10 cellular contexts compared by ENCODE assay signal in genomic region chr3:158711886-158712285, GRCh38. TPM values are rescaled to one million over a fixed set of nuclear protein-coding genes. Genes with fewer than 3 reads are reported as not detected.
DNase-seq lines count a peak whose midpoint lies in the region; ATAC-seq and TF ChIP-seq lines count a peak whose summit lies in the region.
"Had no signal": no experiment of that assay in that cellular context is flagged by ENCODE, and none has a peak within 500 bp of the region (broad histone marks: within the 10 kb centered on the region; RNA-seq: fewer than 3 reads in every experiment).

No MANE protein-coding gene starts in this region.

- DNase-seq in fibroblast of villous mesenchyme (ENCODE audit: low read depth) (peak; percentile 88), HPDE6-E6E7 (ENCODE audit: extremely low spot score) (no peak), COLO668 (lab: John Stamatoyannopoulos, UW; ENCODE audit: unreplicated experiment) (no peak)
- no peak for DNase-seq in CD4-positive, alpha-beta T cell
- DNase-seq: caudate nucleus, NCI-H1694 had no signal

- peaks cover 69% of the 10 kb centered on the region for H3K36me3 Mint-ChIP-seq in stimulated activated memory B cell treated with anti-CD40 and anti-IgM and Interleukin-4, amounts not matched to agents 10 μg/mL and 1 μg/mL and 100 μg/mL, for 72 hours
- H3K36me3 Mint-ChIP-seq in CD4-positive, alpha-beta T cell (ENCODE audit: low read depth): peaks cover 82% of the 10 kb centered on the region

- peak; percentile 38 for ATAC-seq in GM21360 (IDR thresholded peaks at IDR 0.05; ENCODE audit: unreplicated experiment)
- ATAC-seq in SK-N-SH treated with all-trans-retinoic acid at 6 μM for 48 hours: peak; percentile 30; the same call in 2 of the 3 replicates
- no peak for ATAC-seq in stimulated activated memory B cell treated with anti-CD40 and anti-IgM and Interleukin-4, amounts not matched to agents 10 μg/mL and 1 μg/mL and 100 μg/mL, for 72 hours
- no peak for ATAC-seq in CD4-positive, alpha-beta T cell (ENCODE audit: poor library complexity)
- ATAC-seq in HG03378 (IDR thresholded peaks at IDR 0.05; ENCODE audit: unreplicated experiment): no peak

- no peaks in the 10 kb centered on the region for H3K9me3 ChIP-seq in CD4-positive, alpha-beta T cell (ENCODE audit: control insufficient read depth, low read length)

- peaks cover 15% of the 10 kb centered on the region for H3K4me1 Mint-ChIP-seq in stimulated activated memory B cell treated with anti-CD40 and anti-IgM and Interleukin-4, amounts not matched to agents 10 μg/mL and 1 μg/mL and 100 μg/mL, for 72 hours
- no peaks in the 10 kb centered on the region for H3K4me1 Mint-ChIP-seq in CD4-positive, alpha-beta T cell (ENCODE audit: low read depth)

- H3K27me3 ChIP-seq in CD4-positive, alpha-beta T cell (ENCODE audit: control insufficient read depth, insufficient read depth, low read length): no peaks in the 10 kb centered on the region

- H3K4me3 Mint-ChIP-seq in stimulated activated memory B cell treated with anti-CD40 and anti-IgM and Interleukin-4, amounts not matched to agents 10 μg/mL and 1 μg/mL and 100 μg/mL, for 72 hours: no peak overlapping the region
- H3K4me3 Mint-ChIP-seq in CD4-positive, alpha-beta T cell: no peak overlapping the region

- intact Hi-C loops in CD4-positive, alpha-beta T cell (cut with DNase I, micrococcal nuclease): no loop called here

- H3K4me3 ChIP-seq in fibroblast of villous mesenchyme (ENCODE audit: low read depth, low read length): no peak overlapping the region

- POLR2A ChIA-PET in CD4-positive, alpha-beta T cell (lab: Charles Lee): no interaction called here

- no peaks in the 10 kb centered on the region for H3K9me3 Mint-ChIP-seq in stimulated activated memory B cell treated with anti-CD40 and anti-IgM and Interleukin-4, amounts not matched to agents 10 μg/mL and 1 μg/mL and 100 μg/mL, for 72 hours
- no peaks in the 10 kb centered on the region for H3K9me3 Mint-ChIP-seq in CD4-positive, alpha-beta T cell

- CTCF ChIA-PET in CD4-positive, alpha-beta T cell (lab: Charles Lee): no interaction called here

- no peak overlapping the region for H3K27ac ChIP-seq in CD4-positive, alpha-beta T cell (ENCODE audit: low read depth, low read length)

- H3K27ac Mint-ChIP-seq in stimulated activated memory B cell treated with anti-CD40 and anti-IgM and Interleukin-4, amounts not matched to agents 10 μg/mL and 1 μg/mL and 100 μg/mL, for 72 hours: peak overlapping the region; percentile 27
- no peak overlapping the region for H3K27ac Mint-ChIP-seq in CD4-positive, alpha-beta T cell

- no peaks in the 10 kb centered on the region for H3K27me3 Mint-ChIP-seq in stimulated activated memory B cell treated with anti-CD40 and anti-IgM and Interleukin-4, amounts not matched to agents 10 μg/mL and 1 μg/mL and 100 μg/mL, for 72 hours
- no peaks in the 10 kb centered on the region for H3K27me3 Mint-ChIP-seq in CD4-positive, alpha-beta T cell

- no peak for TF ChIP-seq CTCF in fibroblast of villous mesenchyme (IDR thresholded peaks at IDR 0.05; ENCODE audit: insufficient read depth, low read depth, low read length)
- TF ChIP-seq CTCF in CD4-positive, alpha-beta T cell (IDR thresholded peaks at IDR 0.05): no peak

TF ChIP-seq in SK-N-SH treated with all-trans-retinoic acid at 6 μM for 48 hours, 23 proteins besides CTCF, POLR2A, EP300 and RAD21:
- TF ChIP-seq ZNF565 (CRISPR knock-in tag; conservative IDR thresholded peaks at IDR 0.05; ENCODE audit: low read depth) (no peak), ISL1 (CRISPR knock-in tag; IDR thresholded peaks at IDR 0.05) (no peak), ARNTL (CRISPR knock-in tag; IDR thresholded peaks at IDR 0.05; ENCODE audit: borderline replicate concordance, low read depth) (no peak), TCF4 (CRISPR knock-in tag; IDR thresholded peaks at IDR 0.05; ENCODE audit: borderline replicate concordance) (no peak), SNAI2 (CRISPR knock-in tag; IDR thresholded peaks at IDR 0.05) (no peak), RARB (CRISPR knock-in tag; IDR thresholded peaks at IDR 0.05) (no peak), PPARA (CRISPR knock-in tag; IDR thresholded peaks at IDR 0.05; ENCODE audit: borderline replicate concordance) (no peak), ZNF8 (CRISPR knock-in tag; IDR thresholded peaks at IDR 0.05) (no peak), GLIS3 (CRISPR knock-in tag; IDR thresholded peaks at IDR 0.05) (no peak), CREB5 (CRISPR knock-in tag; IDR thresholded peaks at IDR 0.05; ENCODE audit: low read depth) (no peak)

RNA-seq across cellular contexts. Expression of gene RARRES1, which starts 20.4 kb away (rescaled TPM):
- total RNA-seq in fibroblast of villous mesenchyme: 6.4 and 8.2 TPM in 2 replicates
- total RNA-seq in CD4-positive, alpha-beta T cell: not detected

RNA-seq across cellular contexts. Expression of gene LXN, which starts 39.4 kb away (rescaled TPM):
- 32.0 and 50.9 TPM in 2 replicates for total RNA-seq in fibroblast of villous mesenchyme
- 1 to 10 TPM; 2.1 to 3.0 TPM for total RNA-seq in CD4-positive, alpha-beta T cell

Comparison
In these comparisons a context has a peak if more than half of its experiments do, and no peak if none do; other contexts are left out.
1. ATAC-seq: peak in GM21360 (single experiment) and SK-N-SH treated with all-trans-retinoic acid at 6 μM for 48 hours (single experiment); none in stimulated activated memory B cell treated with anti-CD40 and anti-IgM and Interleukin-4, amounts not matched to agents 10 μg/mL and 1 μg/mL and 100 μg/mL, for 72 hours (single experiment), CD4-positive, alpha-beta T cell (single experiment) and HG03378 (single experiment).